8 cellular contexts compared by ENCODE assay signal in genomic region chr18:8654482-8655451, GRCh38. TPM values are rescaled to one million over a fixed set of nuclear protein-coding genes. Genes with fewer than 3 reads are reported as not detected.
DNase-seq lines count a peak whose midpoint lies in the region; ATAC-seq and TF ChIP-seq lines count a peak whose summit lies in the region.

No MANE protein-coding gene starts in this region.

- H3K36me3 ChIP-seq in DOHH2 (ENCODE audit: control insufficient read depth, low read length) (no peaks in the 10 kb centered on the region), Loucy (ENCODE audit: insufficient read depth, low read length) (no peaks in the 10 kb centered on the region), hepatocyte (replicated peaks; ENCODE audit: insufficient read depth, low read depth) (no peaks in the 10 kb centered on the region), uterus (no peaks in the 10 kb centered on the region)

- 40% methylated on average over 7 of the region's 7 CpGs for WGBS in hepatocyte (ENCODE audit: low lambda C conversion rate, missing lambda C conversion rate)

- peaks cover 13% of the 10 kb centered on the region for H3K4me1 ChIP-seq in DOHH2 (ENCODE audit: control insufficient read depth, low read length)
- H3K4me1 ChIP-seq in Loucy (ENCODE audit: insufficient read depth, low read length, poor library complexity, severe bottlenecking), result no peaks in the 10 kb centered on the region
- no peaks in the 10 kb centered on the region for H3K4me1 ChIP-seq in hepatocyte (ENCODE audit: insufficient read depth)
- H3K4me1 ChIP-seq in uterus, result no peaks in the 10 kb centered on the region

- H3K9me2 ChIP-seq in DOHH2 (replicated peaks; ENCODE audit: control insufficient read depth, low read length) (no peaks in the 10 kb centered on the region), Loucy (replicated peaks; ENCODE audit: low read depth, low read length) (no peaks in the 10 kb centered on the region), hepatocyte (replicated peaks; ENCODE audit: insufficient read depth) (no peaks in the 10 kb centered on the region)

- H3K4me2 ChIP-seq in DOHH2 (ENCODE audit: low read length) (no peak overlapping the region), Loucy (ENCODE audit: low read depth, low read length, poor library complexity, severe bottlenecking) (no peak overlapping the region), hepatocyte (no peak overlapping the region)

- no peak overlapping the region for H3K9ac ChIP-seq in Loucy (ENCODE audit: low read depth, low read length, poor library complexity, severe bottlenecking)

- H3K9me3 ChIP-seq in DOHH2 (ENCODE audit: control insufficient read depth, insufficient read depth, low read length) (no peaks in the 10 kb centered on the region), Loucy (ENCODE audit: insufficient read depth, low read depth, low read length) (no peaks in the 10 kb centered on the region), hepatocyte (ENCODE audit: low read depth) (no peaks in the 10 kb centered on the region), uterus (no peaks in the 10 kb centered on the region)

- H3F3A ChIP-seq in DOHH2 (ENCODE audit: control insufficient read depth, insufficient read depth) (no peaks in the 10 kb centered on the region), Loucy (ENCODE audit: low read depth) (no peaks in the 10 kb centered on the region)

- TF ChIP-seq CTCF in DOHH2 (IDR thresholded peaks at IDR 0.05; ENCODE audit: low read depth, low read length, poor library complexity, severe bottlenecking) (peak; percentile 58), Loucy (conservative IDR thresholded peaks at IDR 0.05; ENCODE audit: low read length) (peak; percentile 70), VCaP (conservative IDR thresholded peaks at IDR 0.05) (peak; percentile 86), hepatocyte (IDR thresholded peaks at IDR 0.05; ENCODE audit: poor library complexity) (peak; percentile 84), uterus (IDR thresholded peaks at IDR 0.05) (peak; percentile 61 to 75 (median 66))

- no peak for ATAC-seq in GM19351 (IDR thresholded peaks at IDR 0.05; ENCODE audit: unreplicated experiment)
- ATAC-seq in HG02798 (IDR thresholded peaks at IDR 0.05; ENCODE audit: poor library complexity, unreplicated experiment), result no peak

- H2AFZ ChIP-seq in Loucy (ENCODE audit: low read length) (no peak overlapping the region), hepatocyte (no peak overlapping the region)

- TF ChIP-seq POLR2A in uterus (IDR thresholded peaks at IDR 0.05), result no peak

- intact Hi-C loops in uterus (cut with DNase I; ENCODE audit: low total_unique reads), result no loop called here

- H3K4me3 ChIP-seq in DOHH2 (ENCODE audit: low read length), result no peak overlapping the region
- no peak overlapping the region for H3K4me3 ChIP-seq in Loucy (ENCODE audit: low read length, poor library complexity, severe bottlenecking)
- H3K4me3 ChIP-seq in hepatocyte, result no peak overlapping the region
- H3K4me3 ChIP-seq in uterus, result no peak overlapping the region

- no peaks in the 10 kb centered on the region for H3K27me3 ChIP-seq in DOHH2 (ENCODE audit: control insufficient read depth, low read length)
- no peaks in the 10 kb centered on the region for H3K27me3 ChIP-seq in Loucy (ENCODE audit: insufficient read depth, low read length, poor library complexity, severe bottlenecking)
- no peaks in the 10 kb centered on the region for H3K27me3 ChIP-seq in hepatocyte
- no peaks in the 10 kb centered on the region for H3K27me3 ChIP-seq in uterus

- no peaks in the 10 kb centered on the region for H4K20me1 ChIP-seq in DOHH2 (ENCODE audit: control insufficient read depth, insufficient read depth, low read depth, low read length)
- H4K20me1 ChIP-seq in Loucy (ENCODE audit: insufficient read depth, low read length, poor library complexity, severe bottlenecking), result no peaks in the 10 kb centered on the region
- no peaks in the 10 kb centered on the region for H4K20me1 ChIP-seq in hepatocyte (ENCODE audit: insufficient read depth, poor library complexity, severe bottlenecking)

- DNase-seq in hepatocyte (ENCODE audit: low spot score) (peak; percentile 27), uterus (no peak)
- DNase-seq in activated CD4-positive, alpha-beta T cell treated with anti-CD3 and anti-CD28 coated beads for 4 hours, result no peak

- H3K27ac ChIP-seq in DOHH2 (ENCODE audit: low read depth, low read length) (no peak overlapping the region), VCaP (no peak overlapping the region), hepatocyte (no peak overlapping the region), uterus (no peak overlapping the region)

- H3K79me2 ChIP-seq in DOHH2 (ENCODE audit: control insufficient read depth, low read length) (no peaks in the 10 kb centered on the region), Loucy (ENCODE audit: insufficient read depth, low read length) (no peaks in the 10 kb centered on the region), hepatocyte (no peaks in the 10 kb centered on the region)

RNA-seq across cellular contexts. Expression of gene RAB12, which starts 45.5 kb away (rescaled TPM):
- total RNA-seq in hepatocyte (28.6 and 33.2 TPM in 2 replicates), uterus (10 to 100 TPM; 37.9 to 85.8 (median 50.4) TPM)
- polyA plus RNA-seq in hepatocyte, result 4.0 and 4.7 TPM in 2 replicates

RNA-seq across cellular contexts. Expression of gene MTCL1, which starts 50.6 kb away (rescaled TPM):
- total RNA-seq in hepatocyte (16.5 and 19.7 TPM in 2 replicates), uterus (10 to 100 TPM in 2 of 4 donors, 1 to 10 TPM in 1, not detected in 1; 8.8 to 25.9 (median 11.0) TPM)
- 10.6 and 13.0 TPM in 2 replicates for polyA plus RNA-seq in hepatocyte
